In genomic region chr1:18511469-18511997, GRCh38 we compare ENCODE assay signal across 1 cellular context.
TF ChIP-seq lines count a peak whose summit lies in the region.

No MANE protein-coding gene starts in this region.

TF ChIP-seq in Ishikawa, 13 proteins besides CTCF, POLR2A, EP300 and RAD21 (continued from another document):
- TF ChIP-seq NFIC (IDR thresholded peaks at IDR 0.05), result no peak
- TF ChIP-seq, protein P1, sequence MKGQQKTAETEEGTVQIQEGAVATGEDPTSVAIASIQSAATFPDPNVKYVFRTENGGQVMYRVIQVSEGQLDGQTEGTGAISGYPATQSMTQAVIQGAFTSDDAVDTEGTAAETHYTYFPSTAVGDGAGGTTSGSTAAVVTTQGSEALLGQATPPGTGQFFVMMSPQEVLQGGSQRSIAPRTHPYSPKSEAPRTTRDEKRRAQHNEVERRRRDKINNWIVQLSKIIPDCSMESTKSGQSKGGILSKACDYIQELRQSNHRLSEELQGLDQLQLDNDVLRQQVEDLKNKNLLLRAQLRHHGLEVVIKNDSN (IDR thresholded peaks at IDR 0.05), result no peak
- TF ChIP-seq CEBPB (IDR thresholded peaks at IDR 0.05), result no peak
- TF ChIP-seq EGR1 (IDR thresholded peaks at IDR 0.05), result no peak
